ENCODE assay signal across 9 cellular contexts in genomic region chr11:62104816-62105610, GRCh38. TPM values are rescaled to one million over a fixed set of nuclear protein-coding genes. Genes with fewer than 3 reads are reported as not detected.
A peak's percentile ranks its signal among the peaks of the same experiment; 100 is the strongest.
DNase-seq lines count a peak whose midpoint lies in the region; ATAC-seq, FAIRE-seq and TF ChIP-seq lines count a peak whose summit lies in the region.
"Had no signal": no experiment of that assay in that cellular context is flagged by ENCODE, and none has a peak within 500 bp of the region (broad histone marks: within the 10 kb centered on the region; RNA-seq: fewer than 3 reads in every experiment).

No MANE protein-coding gene starts in this region.

- no peaks in the 10 kb centered on the region for H3K27me3 Mint-ChIP-seq in astrocyte (ENCODE audit: low read depth, unreplicated experiment)

- TF ChIP-seq POLR2A in stomach (IDR thresholded peaks at IDR 0.05): no peak

- H3K27ac ChIP-seq in Karpas-422 (ENCODE audit: low read length): no peak overlapping the region
- no peak overlapping the region for H3K27ac ChIP-seq in astrocyte (ENCODE audit: low read depth, low read length)
- no peak overlapping the region for H3K27ac ChIP-seq in keratinocyte (ENCODE audit: control insufficient read depth, insufficient read depth, low read length)
- peak overlapping the region; percentile 54 to 83 (median 82) for H3K27ac ChIP-seq in stomach

- FAIRE-seq in astrocyte (lab: Jason Lieb, UNC) (no peak), keratinocyte (lab: Jason Lieb, UNC) (no peak)

- H3K9me1 ChIP-seq in keratinocyte (ENCODE audit: control insufficient read depth, extremely low read depth, insufficient read depth, low read length): no peaks in the 10 kb centered on the region

- H3K4me3 ChIP-seq in Karpas-422 (ENCODE audit: low read length) (no peak overlapping the region), astrocyte (ENCODE audit: insufficient read depth, low read depth, low read length) (no peak overlapping the region), keratinocyte (ENCODE audit: control insufficient read depth in 2 of 3, extremely low read depth in 1 of 3, insufficient read depth in 2 of 3, low read depth in 1 of 3, low read length in 3 of 3) (no peak overlapping the region), stomach (peak overlapping the region; percentile 17 to 31 (median 23)), BE2C (ENCODE audit: low read depth, low read length) (no peak overlapping the region)

- H3K4me1 Mint-ChIP-seq in astrocyte (ENCODE audit: low read depth, unreplicated experiment): peaks cover 17% of the 10 kb centered on the region

- H3K27me3 ChIP-seq in Karpas-422 (ENCODE audit: low read length) (no peaks in the 10 kb centered on the region), astrocyte (ENCODE audit: insufficient read depth, low read length) (no peaks in the 10 kb centered on the region), keratinocyte (ENCODE audit: control insufficient read depth, extremely low read depth, insufficient read depth, low read length) (no peaks in the 10 kb centered on the region), stomach (no peaks in the 10 kb centered on the region), BE2C (no peaks in the 10 kb centered on the region)

- no peak for TF ChIP-seq EP300 in stomach (IDR thresholded peaks at IDR 0.05)

- TF ChIP-seq CTCF in astrocyte (IDR thresholded peaks at IDR 0.05; ENCODE audit: insufficient read depth, low read depth, low read length) (no peak), keratinocyte (optimal IDR thresholded peaks at IDR 0.05 in 1 of 3, IDR thresholded peaks at IDR 0.05 in 1 of 3, conservative IDR thresholded peaks at IDR 0.05 in 1 of 3; ENCODE audit: extremely low read depth in 1 of 3, insufficient read depth in 2 of 3, low read length in 3 of 3) (no peak), stomach (IDR thresholded peaks at IDR 0.05) (no peak), GM13976 (IDR thresholded peaks at IDR 0.05; ENCODE audit: borderline replicate concordance, control extremely low read depth, extremely low read depth, insufficient read depth, missing control alignments) (no peak), BE2C (IDR thresholded peaks at IDR 0.05; ENCODE audit: low read depth, low read length) (no peak)

- no peaks in the 10 kb centered on the region for H3K9me2 ChIP-seq in Karpas-422 (replicated peaks; ENCODE audit: insufficient read depth, low read length)

- intact Hi-C loops in stomach (cut with DNase I; ENCODE audit: low total_unique reads): loop anchor here (10.0 kb wide), 1 partner anchor 300 kb away; no protein-coding TSS in a partner anchor

- ATAC-seq in GM21528 (IDR thresholded peaks at IDR 0.05; ENCODE audit: low FRiP score, unreplicated experiment) (no peak), HG03442 (IDR thresholded peaks at IDR 0.05; ENCODE audit: unreplicated experiment) (no peak)

- H3K4me2 ChIP-seq in Karpas-422 (ENCODE audit: low read depth, low read length, poor library complexity, severe bottlenecking) (no peak overlapping the region), astrocyte (ENCODE audit: low read length) (peak overlapping the region; percentile 41), keratinocyte (ENCODE audit: control insufficient read depth, extremely low read depth, insufficient read depth, low read depth, low read length) (peak overlapping the region; percentile 4)

- 29 to 41% (median 37%) methylated on average over 10 of the region's 10 CpGs for WGBS in stomach, 5 donors

- DNase-seq in Karpas-422 (no peak), astrocyte (ENCODE audit: low read depth) (peak; percentile 27), keratinocyte (ENCODE audit: low read depth, low spot score) (no peak), stomach (no peak), GM13976 (ENCODE audit: low spot score) (no peak), BE2C (no peak)
- DNase-seq: NCI-H2029 treated with DMSO at 0.1 percent for 48 hours had no signal

- 0 out of 2 replicates have a peak, but pooled peaks cover 2% of the 10 kb centered on the region for H3K4me1 ChIP-seq in Karpas-422 (ENCODE audit: low read length)
- H3K4me1 ChIP-seq in astrocyte (ENCODE audit: insufficient read depth, low read length): peaks cover 12% of the 10 kb centered on the region
- H3K4me1 ChIP-seq in keratinocyte (ENCODE audit: control insufficient read depth, extremely low read depth, insufficient read depth, low read length): no peaks in the 10 kb centered on the region
- peaks cover 11 to 35% (median 17%) of the 10 kb centered on the region in 4 donors for H3K4me1 ChIP-seq in stomach
- no peaks in the 10 kb centered on the region for H3K4me1 ChIP-seq in BE2C

- H2AFZ ChIP-seq in Karpas-422 (ENCODE audit: low read length) (peak overlapping the region; percentile 71), astrocyte (ENCODE audit: low read depth, low read length) (no peak overlapping the region), keratinocyte (ENCODE audit: control insufficient read depth, low read length) (peak overlapping the region; percentile 28)

- H3K27ac Mint-ChIP-seq in astrocyte (ENCODE audit: unreplicated experiment): no peak overlapping the region

- in situ Hi-C loops in GM13976 (cut with MboI; ENCODE audit: low sequenced_read_pairs, unreplicated experiment): loop anchor here (10.0 kb wide), 1 partner anchor 210 kb away; the partner anchor contains the start of gene FADS3

- no peaks in the 10 kb centered on the region for H3K36me3 Mint-ChIP-seq in astrocyte (ENCODE audit: low read depth, unreplicated experiment)

- H3K36me3 ChIP-seq in Karpas-422 (ENCODE audit: insufficient read depth, low read length) (no peaks in the 10 kb centered on the region), astrocyte (ENCODE audit: insufficient read depth, low read length) (no peaks in the 10 kb centered on the region), keratinocyte (ENCODE audit: control insufficient read depth in 2 of 2, extremely low read depth in 1 of 2, insufficient read depth in 2 of 2, low read length in 2 of 2) (no peaks in the 10 kb centered on the region), stomach (no peaks in the 10 kb centered on the region), BE2C (no peaks in the 10 kb centered on the region)

- H3K9ac ChIP-seq in Karpas-422 (ENCODE audit: low read length): peak overlapping the region; percentile 29; the same call in 1 of the 2 replicates
- H3K9ac ChIP-seq in astrocyte (ENCODE audit: low read length): no peak overlapping the region
- H3K9ac ChIP-seq in keratinocyte (ENCODE audit: control insufficient read depth, extremely low read depth, insufficient read depth, low read length): no peak overlapping the region

- no peaks in the 10 kb centered on the region for H4K20me1 ChIP-seq in Karpas-422 (ENCODE audit: insufficient read depth, low read depth, low read length)
- H4K20me1 ChIP-seq in astrocyte (ENCODE audit: insufficient read depth, low read length): no peaks in the 10 kb centered on the region
- no peaks in the 10 kb centered on the region for H4K20me1 ChIP-seq in keratinocyte (ENCODE audit: control insufficient read depth, extremely low read depth, insufficient read depth, low read length)

- H3K79me2 ChIP-seq in Karpas-422 (ENCODE audit: low read length): no peaks in the 10 kb centered on the region
- no peaks in the 10 kb centered on the region for H3K79me2 ChIP-seq in astrocyte (ENCODE audit: insufficient read depth, low read length)
- H3K79me2 ChIP-seq in keratinocyte (ENCODE audit: control insufficient read depth, insufficient read depth, low read length): no peaks in the 10 kb centered on the region

- H3K9me3 Mint-ChIP-seq in astrocyte (ENCODE audit: unreplicated experiment): peaks cover under 1% of the 10 kb centered on the region

- H3K4me3 Mint-ChIP-seq in astrocyte (ENCODE audit: unreplicated experiment): no peak overlapping the region

- H3K9me3 ChIP-seq in Karpas-422 (ENCODE audit: low read length): no peaks in the 10 kb centered on the region
- H3K9me3 ChIP-seq in astrocyte (ENCODE audit: insufficient read depth, low read depth, low read length): no peaks in the 10 kb centered on the region
- H3K9me3 ChIP-seq in keratinocyte (ENCODE audit: control insufficient read depth, low read depth, low read length): no peaks in the 10 kb centered on the region
- no peaks in the 10 kb centered on the region for H3K9me3 ChIP-seq in stomach
- no peaks in the 10 kb centered on the region for H3K9me3 ChIP-seq in BE2C

- dilution Hi-C loops in keratinocyte (cut with MboI; ENCODE audit: extremely low pct_ligation_motif_present, low sequenced_read_pairs): no loop called here

RNA-seq across cellular contexts. Expression of gene INCENP, which starts 18.8 kb away (rescaled TPM):
- 36.8 and 48.8 TPM in 2 replicates for total RNA-seq in Karpas-422 (2014; rRNA removed; shearing (Covaris generic); ENCODE audit: low replicate concordance)
- total RNA-seq in astrocyte (13.3 and 17.7 TPM in 2 replicates), stomach (10 to 100 TPM in 3 of 5 donors, 1 to 10 TPM in 2; 4.1 to 32.1 (median 14.3) TPM)
- polyA plus RNA-seq in keratinocyte (8.0 to 19.6 TPM (median 12.7 TPM) in 3 replicates), stomach (1 to 10 TPM; 2.6 to 5.6 (median 4.5) TPM)
- polyA plus RNA-seq in keratinocyte (2011; ENCODE audit: low read depth): 5.3 TPM
- polyA plus RNA-seq in keratinocyte (2011; cell fraction: cytosol; rRNA removed): 9.4 and 10.3 TPM in 2 replicates
- polyA plus RNA-seq in keratinocyte (2011; cell fraction: nucleus; rRNA removed): 23.1 and 32.1 TPM in 2 replicates
- polyA plus RNA-seq in keratinocyte (2012; ENCODE audit: low replicate concordance): 5.7 and 23.6 TPM in 2 replicates
- 8.5 to 31.3 TPM (median 14.1 TPM) in 3 replicates for polyA minus RNA-seq in keratinocyte
- 22.8 TPM for polyA minus RNA-seq in keratinocyte (2011; cell fraction: cytosol; rRNA and poly(A)+ RNA removed)
- 14.0 and 21.6 TPM in 2 replicates for polyA minus RNA-seq in keratinocyte (2011; cell fraction: nucleus; rRNA and poly(A)+ RNA removed)
- polyA plus RNA-seq in BE2C (2012; ENCODE audit: insufficient read depth, insufficient read length, low read depth): 10.8 TPM

Comparison
In these comparisons a context has a peak if more than half of its experiments do, and no peak if none do; other contexts are left out.
1. H3K27ac ChIP-seq: peak in stomach (5 of 5); none in Karpas-422 (single experiment), astrocyte (single experiment) and keratinocyte (single experiment).
2. H3K4me3 ChIP-seq: peak in stomach (4 of 4); none in Karpas-422 (single experiment), astrocyte (single experiment), keratinocyte (0 of 3) and BE2C (single experiment).